1 cellular context compared by ENCODE assay signal in genomic region chr16:30444231-30445148, GRCh38.
TF ChIP-seq lines count a peak whose summit lies in the region.

No MANE protein-coding gene starts in this region.

TF ChIP-seq in HepG2, 621 proteins besides CTCF, POLR2A, EP300 and RAD21 (continued from another document):
- TF ChIP-seq SAP130 (CRISPR knock-in tag; IDR thresholded peaks at IDR 0.05; ENCODE audit: low read depth), result peak; percentile 32
- peak; percentile 81; the same call in 1 of the 2 replicates for TF ChIP-seq ZHX2 (IDR thresholded peaks at IDR 0.05; ENCODE audit: low read depth)
- TF ChIP-seq ZHX2 (CRISPR knock-in tag; IDR thresholded peaks at IDR 0.05; ENCODE audit: borderline replicate concordance), result no peak
- peak; percentile 62; the same call in 1 of the 2 replicates for TF ChIP-seq ZNF280D (CRISPR knock-in tag; IDR thresholded peaks at IDR 0.05)
- no peak for TF ChIP-seq ZSCAN25 (CRISPR knock-in tag; IDR thresholded peaks at IDR 0.05)
- TF ChIP-seq ZBTB26 (CRISPR knock-in tag; IDR thresholded peaks at IDR 0.05; ENCODE audit: borderline replicate concordance), result no peak
- TF ChIP-seq ZNF431 (CRISPR knock-in tag; IDR thresholded peaks at IDR 0.05; ENCODE audit: borderline replicate concordance, low read depth), result no peak
- no peak for TF ChIP-seq ZNF607 (CRISPR knock-in tag; IDR thresholded peaks at IDR 0.05; ENCODE audit: borderline replicate concordance)
- no peak for TF ChIP-seq ZNF850 (CRISPR knock-in tag; conservative IDR thresholded peaks at IDR 0.05)
- TF ChIP-seq SP2 (CRISPR knock-in tag; IDR thresholded peaks at IDR 0.05), result no peak
- TF ChIP-seq KAT8 (CRISPR knock-in tag; IDR thresholded peaks at IDR 0.05), result 0 out of 2 replicates have a peak, but pooled peaks have one; percentile 22
- no peak for TF ChIP-seq HMG20A (CRISPR knock-in tag; IDR thresholded peaks at IDR 0.05; ENCODE audit: borderline replicate concordance)
- 0 out of 2 replicates have a peak, but pooled peaks have one; percentile 49 for TF ChIP-seq HOXA9 (CRISPR knock-in tag; IDR thresholded peaks at IDR 0.05; ENCODE audit: borderline replicate concordance)
- TF ChIP-seq ESRRA (CRISPR knock-in tag; IDR thresholded peaks at IDR 0.05; ENCODE audit: low read depth), result no peak
- no peak for TF ChIP-seq RARG (CRISPR knock-in tag; IDR thresholded peaks at IDR 0.05; ENCODE audit: low read depth)
- TF ChIP-seq SRF (IDR thresholded peaks at IDR 0.05; ENCODE audit: low read depth, low read length), result no peak
- no peak for TF ChIP-seq MYPOP (CRISPR knock-in tag; IDR thresholded peaks at IDR 0.05)
- TF ChIP-seq SNAPC5 (CRISPR knock-in tag; IDR thresholded peaks at IDR 0.05; ENCODE audit: borderline replicate concordance), result no peak
- peak; percentile 5; the same call in 1 of the 2 replicates for TF ChIP-seq SOX5 (CRISPR knock-in tag; IDR thresholded peaks at IDR 0.05; ENCODE audit: borderline replicate concordance)
- TF ChIP-seq MIER2 (CRISPR knock-in tag; IDR thresholded peaks at IDR 0.05), result no peak
- no peak for TF ChIP-seq ZNF12 (CRISPR knock-in tag; IDR thresholded peaks at IDR 0.05)
- no peak; the same call in 1 of the 2 replicates for TF ChIP-seq HOXA3 (CRISPR knock-in tag; IDR thresholded peaks at IDR 0.05)
- TF ChIP-seq MXD4 (CRISPR knock-in tag; IDR thresholded peaks at IDR 0.05), result no peak
- no peak for TF ChIP-seq ZBTB44 (CRISPR knock-in tag; IDR thresholded peaks at IDR 0.05)
- TF ChIP-seq KLF13 (CRISPR knock-in tag; IDR thresholded peaks at IDR 0.05), result 0 out of 2 replicates have a peak, but pooled peaks have one; percentile 23
- TF ChIP-seq RORA (CRISPR knock-in tag; IDR thresholded peaks at IDR 0.05), result no peak
- TF ChIP-seq ZEB1 (IDR thresholded peaks at IDR 0.05; ENCODE audit: insufficient replicate concordance, low read depth), result no peak
- 0 out of 2 replicates have a peak, but pooled peaks have one; percentile 27 for TF ChIP-seq ZNF782 (CRISPR knock-in tag; IDR thresholded peaks at IDR 0.05; ENCODE audit: borderline replicate concordance)
- no peak for TF ChIP-seq SP4 (CRISPR knock-in tag; IDR thresholded peaks at IDR 0.05)
- no peak for TF ChIP-seq SIX4 (CRISPR knock-in tag; IDR thresholded peaks at IDR 0.05)
- TF ChIP-seq LBX2 (CRISPR knock-in tag; IDR thresholded peaks at IDR 0.05; ENCODE audit: borderline replicate concordance), result no peak
